8 cellular contexts compared by ENCODE assay signal in genomic region chr17:81509687-81510523, GRCh38. TPM values are rescaled to one million over a fixed set of nuclear protein-coding genes. Genes with fewer than 3 reads are reported as not detected.
A peak's percentile ranks its signal among the peaks of the same experiment; 100 is the strongest.
DNase-seq lines count a peak whose midpoint lies in the region; ATAC-seq and TF ChIP-seq lines count a peak whose summit lies in the region.

No MANE protein-coding gene starts in this region.

- H3K27me3 ChIP-seq in mammary epithelial cell (ENCODE audit: insufficient read depth, low read length) (no peaks in the 10 kb centered on the region), upper lobe of right lung (no peaks in the 10 kb centered on the region)

- peaks cover 33% of the 10 kb centered on the region for H3K79me2 ChIP-seq in OCI-LY7 (ENCODE audit: insufficient read depth, low read depth, low read length)
- H3K79me2 ChIP-seq in mammary epithelial cell (ENCODE audit: insufficient read depth, low read length): peaks cover 44% of the 10 kb centered on the region

- DNase-seq in Daoy (ENCODE audit: low read depth) (peak; percentile 20), OCI-LY7 (ENCODE audit: low spot score) (peak; percentile 29), mammary epithelial cell (no peak), upper lobe of right lung (no peak)

- peaks cover 30% of the 10 kb centered on the region for H3K4me1 ChIP-seq in OCI-LY7 (ENCODE audit: insufficient read depth, low read length, poor library complexity, severe bottlenecking)
- peaks cover 16% of the 10 kb centered on the region for H3K4me1 ChIP-seq in mammary epithelial cell (ENCODE audit: insufficient read depth, low read length)
- peaks cover 6% of the 10 kb centered on the region for H3K4me1 ChIP-seq in mesodermal cell (ENCODE audit: control insufficient read depth, insufficient read depth, low read length, poor library complexity, severe bottlenecking)
- H3K4me1 ChIP-seq in upper lobe of right lung: peaks cover 18% of the 10 kb centered on the region

- POLR2A ChIA-PET in OCI-LY7 (lab: Charles Lee): no interaction called here

- TF ChIP-seq CTCF in OCI-LY7 (conservative IDR thresholded peaks at IDR 0.05; ENCODE audit: low read length) (no peak), mammary epithelial cell (conservative IDR thresholded peaks at IDR 0.05 in 1 of 2, IDR thresholded peaks at IDR 0.05 in 1 of 2; ENCODE audit: extremely low read depth in 1 of 2, insufficient read depth in 1 of 2, low read depth in 1 of 2, low read length in 2 of 2) (no peak), upper lobe of right lung (IDR thresholded peaks at IDR 0.05) (no peak)

- no peak overlapping the region for H3K27ac ChIP-seq in OCI-LY7 (ENCODE audit: low read depth, low read length, poor library complexity, severe bottlenecking)
- H3K27ac ChIP-seq in mammary epithelial cell (ENCODE audit: insufficient read depth, low read depth, low read length): peak overlapping the region; percentile 8
- no peak overlapping the region for H3K27ac ChIP-seq in mesodermal cell (ENCODE audit: low read depth, low read length, severe bottlenecking)
- H3K27ac ChIP-seq in upper lobe of right lung: peak overlapping the region; percentile 90

- H3K36me3 ChIP-seq in OCI-LY7 (ENCODE audit: insufficient read depth, low read length): peaks cover 42% of the 10 kb centered on the region
- peaks cover 25% of the 10 kb centered on the region for H3K36me3 ChIP-seq in mammary epithelial cell (ENCODE audit: insufficient read depth, low read length)
- peaks cover 39% of the 10 kb centered on the region for H3K36me3 ChIP-seq in mesodermal cell (ENCODE audit: control insufficient read depth, insufficient read depth, low read length)
- peaks cover 34% of the 10 kb centered on the region for H3K36me3 ChIP-seq in upper lobe of right lung

- peak overlapping the region; percentile 90 for H3K4me3 ChIP-seq in OCI-LY7 (ENCODE audit: low read depth, low read length, poor library complexity, severe bottlenecking)
- H3K4me3 ChIP-seq in mammary epithelial cell (replicated peaks in 1 of 3; ENCODE audit: insufficient read depth in 1 of 3, low read depth in 2 of 3, low read length in 3 of 3): peak overlapping the region; percentile 90 to 100 (median 93)
- H3K4me3 ChIP-seq in mesodermal cell (ENCODE audit: extremely low read depth, insufficient read depth, low read length, poor library complexity, severe bottlenecking): peak overlapping the region; percentile 84
- H3K4me3 ChIP-seq in upper lobe of right lung: peak overlapping the region; percentile 94

- in situ Hi-C loops in mammary epithelial cell (cut with MboI; ENCODE audit: low sequenced_read_pairs in 2 of 2): loop anchor here in 1 of 2 donors (5.0 kb wide), 1 partner anchor 113 kb away; the partner anchor contains the start of gene BAHCC1

- H3K9ac ChIP-seq in mammary epithelial cell (ENCODE audit: insufficient read depth, low read length): peak overlapping the region; percentile 80

- dilution Hi-C loops in mammary epithelial cell (cut with HindIII; ENCODE audit: low sequenced_read_pairs): loop anchor here (5.0 to 25.0 kb wide), 5 partner anchors 57 to 498 kb away; partner anchors contain the start of genes PCYT2 and SIRT7

- 3% methylated on average over 16 of the region's 19 CpGs for WGBS in mammary epithelial cell (ENCODE audit: low coverage, missing lambda C conversion rate)
- WGBS in mesodermal cell (ENCODE audit: insufficient coverage in 2 of 2), 2 experiments: 36 to 38% methylated on average over 14 of the region's 19 CpGs

- no peaks in the 10 kb centered on the region for H3K9me2 ChIP-seq in OCI-LY7 (ENCODE audit: insufficient read depth, low read length)

- CTCF ChIA-PET in OCI-LY7 (lab: Charles Lee; ENCODE audit: unreplicated experiment): no interaction called here
- CTCF ChIA-PET in mammary epithelial cell (lab: Charles Lee; ENCODE audit: low non-redundant PET): interaction anchor here (0.6 kb wide), 1 partner anchor 175 kb away, joined by 4 read pairs; no protein-coding TSS in a partner anchor

- peaks cover 34% of the 10 kb centered on the region for H4K20me1 ChIP-seq in OCI-LY7 (ENCODE audit: insufficient read depth, low read length)
- peaks cover 35% of the 10 kb centered on the region for H4K20me1 ChIP-seq in mammary epithelial cell (ENCODE audit: insufficient read depth, low read length)

- H2AFZ ChIP-seq in OCI-LY7 (ENCODE audit: low read length) (no peak overlapping the region), mammary epithelial cell (ENCODE audit: low read depth, low read length) (no peak overlapping the region)

- ATAC-seq in upper lobe of right lung: no peak
- no peak for ATAC-seq in HG02884 (IDR thresholded peaks at IDR 0.05; ENCODE audit: unreplicated experiment)
- no peak for ATAC-seq in GM21723 (IDR thresholded peaks at IDR 0.05; ENCODE audit: unreplicated experiment)
- ATAC-seq in HG03039 (IDR thresholded peaks at IDR 0.05; ENCODE audit: unreplicated experiment): no peak

- peak overlapping the region; percentile 97 for H3K4me2 ChIP-seq in OCI-LY7 (ENCODE audit: low read length)
- H3K4me2 ChIP-seq in mammary epithelial cell (ENCODE audit: insufficient read depth, low read depth, low read length): peak overlapping the region; percentile 87

- H3K9me3 ChIP-seq in OCI-LY7 (ENCODE audit: low read length) (no peaks in the 10 kb centered on the region), mammary epithelial cell (replicated peaks; ENCODE audit: insufficient read depth, low read length) (no peaks in the 10 kb centered on the region), mesodermal cell (ENCODE audit: control insufficient read depth, low read length) (no peaks in the 10 kb centered on the region), upper lobe of right lung (no peaks in the 10 kb centered on the region)

- intact Hi-C loops in OCI-LY7 (cut with micrococcal nuclease; ENCODE audit: unreplicated experiment): loop anchor here (2.0 to 10.0 kb wide), 3 partner anchors 115 to 587 kb away; partner anchors contain the start of genes BAHCC1 and FASN
- intact Hi-C loops in mammary epithelial cell (cut with micrococcal nuclease): loop anchor here (5.0 to 10.0 kb wide), 2 partner anchors 258 to 355 kb away; partner anchors contain the start of gene P4HB
- intact Hi-C loops in upper lobe of right lung (cut with DNase I): no loop called here

- BruUV-seq in OCI-LY7 (replicated peaks; lab: Mats Ljungman, UMichigan) (TSS peak; percentile 90), mammary epithelial cell (replicated peaks; lab: Mats Ljungman, UMichigan) (no TSS peak)

RNA-seq across cellular contexts. Expression of gene ACTG1, which starts 2.7 kb away (rescaled TPM):
- 5,410 and 5,454 TPM in 2 replicates for total RNA-seq in Daoy (2014; rRNA removed; shearing (Covaris generic))
- total RNA-seq in OCI-LY7 (2014; rRNA removed; shearing (Covaris generic)): 2,245 and 2,707 TPM in 2 replicates
- total RNA-seq in OCI-LY7 (2022) (2,459 and 2,894 TPM in 2 replicates), mammary epithelial cell (over 10,000 TPM in 1 of 2 donors, 1,000 to 10,000 TPM in 1; 3,950 to 24,255 TPM), upper lobe of right lung (2,193 TPM)
- 8,707 TPM for polyA plus RNA-seq in mammary epithelial cell
- 4,992 TPM for polyA minus RNA-seq in mammary epithelial cell
- 2,748 TPM for polyA plus RNA-seq in mesodermal cell (2013, experiment 1 of 2)
- 2,271 TPM for polyA plus RNA-seq in mesodermal cell (2013, experiment 2 of 2)

RNA-seq across cellular contexts. Expression of gene FSCN2, which starts 18.3 kb away (rescaled TPM):
- total RNA-seq in Daoy (2014; rRNA removed; shearing (Covaris generic)): 0.17 TPM in 1 of 2 replicates, not detected in the other
- total RNA-seq in OCI-LY7 (2014; rRNA removed; shearing (Covaris generic)): 1.3 and 1.6 TPM in 2 replicates
- total RNA-seq in OCI-LY7 (2022) (4.3 and 6.7 TPM in 2 replicates), mammary epithelial cell (under 1 TPM; 0.47 to 0.83 TPM), upper lobe of right lung (3.6 TPM)
- polyA plus RNA-seq in mammary epithelial cell: 0.03 TPM
- not detected for polyA minus RNA-seq in mammary epithelial cell
- polyA plus RNA-seq in mesodermal cell (2013, experiment 1 of 2): 0.29 TPM
- 0.20 TPM for polyA plus RNA-seq in mesodermal cell (2013, experiment 2 of 2)

RNA-seq across cellular contexts. Expression of gene FAAP100, which starts 42.2 kb away (rescaled TPM):
- total RNA-seq in Daoy (2014; rRNA removed; shearing (Covaris generic)): 11.7 TPM in 2 replicates
- total RNA-seq in OCI-LY7 (2014; rRNA removed; shearing (Covaris generic)): 51.1 and 65.2 TPM in 2 replicates
- 64.4 and 74.2 TPM in 2 replicates for total RNA-seq in OCI-LY7 (2022)
- total RNA-seq in mammary epithelial cell: 10 to 100 TPM; 23.5 to 26.6 TPM
- 14.6 TPM for polyA plus RNA-seq in mammary epithelial cell
- 37.0 TPM for polyA minus RNA-seq in mammary epithelial cell
- 19.1 TPM for polyA plus RNA-seq in mesodermal cell (2013, experiment 1 of 2)
- polyA plus RNA-seq in mesodermal cell (2013, experiment 2 of 2): 15.6 TPM
- 27.3 TPM for total RNA-seq in upper lobe of right lung

Comparison
In these comparisons a context has a peak if more than half of its experiments do, and no peak if none do; other contexts are left out.
1. DNase-seq: peak in Daoy (single experiment) and OCI-LY7 (single experiment); none in mammary epithelial cell (single experiment) and upper lobe of right lung (single experiment).
2. H3K27ac ChIP-seq: peak in mammary epithelial cell (single experiment) and upper lobe of right lung (single experiment); none in OCI-LY7 (single experiment) and mesodermal cell (single experiment).
3. Peak in every context shown above with its lines, with median percentiles within 50 percentile points of each other: H3K4me3 ChIP-seq.